ENCODE assay signal across 8 cellular contexts in the genomic region with DNA sequence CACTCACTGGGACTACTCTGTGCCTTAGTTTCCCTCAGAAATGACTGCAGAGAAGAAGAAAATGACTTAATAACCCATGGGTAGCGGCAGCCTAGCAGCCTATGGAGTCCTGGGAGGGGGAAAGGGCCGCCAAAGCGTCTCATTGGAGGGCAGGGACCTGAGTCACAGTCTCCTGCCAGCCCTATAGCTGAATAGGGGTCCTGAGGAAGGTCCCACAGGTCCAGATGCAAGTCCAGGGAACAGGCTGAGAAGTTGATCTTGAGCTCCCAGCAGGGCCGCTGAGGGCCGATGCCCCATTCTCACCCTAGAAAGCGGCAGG. TPM values are rescaled to one million over a fixed set of nuclear protein-coding genes. Genes with fewer than 3 reads are reported as not detected.
DNase-seq lines count a peak whose midpoint lies in the region; ATAC-seq and TF ChIP-seq lines count a peak whose summit lies in the region.

No MANE protein-coding gene starts in this region.

- peak overlapping the region; percentile 94 to 99 (median 96) for H3K27ac ChIP-seq in gastroesophageal sphincter
- peak overlapping the region; percentile 82 for H3K27ac ChIP-seq in skeletal muscle tissue (ENCODE audit: low read depth, low read length)

- H3K27ac Mint-ChIP-seq in WTC11 = peak overlapping the region; percentile 81

- CTCF ChIA-PET in WTC11 (lab: Charles Lee) = interaction anchor here (0.6 to 7.6 kb wide), 12 partner anchors 8 to 934 kb away, joined by 3 to 134 read pairs (median 5); a partner anchor contains a TSS

- H3K36me3 ChIP-seq in H7 (replicated peaks; ENCODE audit: control insufficient read depth, insufficient read depth, low read length) (no peaks in the 10 kb centered on the region; the same call in 1 of the 2 replicates), gastroesophageal sphincter (no peaks in the 10 kb centered on the region), skeletal muscle tissue (ENCODE audit: control insufficient read depth in 3 of 3, insufficient read depth in 3 of 3, low read length in 3 of 3) (peaks cover 0 to 4% (median 4%) of the 10 kb centered on the region in 3 donors)

- DNase-seq in H7 = no peak
- DNase-seq in WTC11 (ENCODE audit: low spot score) = no peak
- DNase-seq in HK-2 (ENCODE audit: unreplicated experiment) = no peak
- DNase-seq in NCI-H2196 (lab: John Stamatoyannopoulos, UW; ENCODE audit: unreplicated experiment) = no peak
- DNase-seq in SKM-1 treated with dmso at 0.1 percent for 144 hours (lab: John Stamatoyannopoulos, UW; ENCODE audit: unreplicated experiment) = no peak

- H3K27me3 ChIP-seq in H7 (ENCODE audit: control insufficient read depth, insufficient read depth, low read length) (no peaks in the 10 kb centered on the region), gastroesophageal sphincter (no peaks in the 10 kb centered on the region), skeletal muscle tissue (ENCODE audit: control insufficient read depth in 3 of 3, insufficient read depth in 3 of 3, low read length in 3 of 3) (no peaks in the 10 kb centered on the region)

- no peak for TF ChIP-seq EP300 in gastroesophageal sphincter (IDR thresholded peaks at IDR 0.05)

- TF ChIP-seq CTCF in WTC11 (IDR thresholded peaks at IDR 0.05) = no peak
- TF ChIP-seq CTCF in gastroesophageal sphincter (IDR thresholded peaks at IDR 0.05) = no peak

- H3K4me3 ChIP-seq in H7 (ENCODE audit: insufficient read depth, low read depth, low read length) = peak overlapping the region; percentile 67
- H3K4me3 ChIP-seq in gastroesophageal sphincter = peak overlapping the region; percentile 76 to 81
- H3K4me3 ChIP-seq in skeletal muscle tissue (ENCODE audit: low read length in 3 of 3) = peak overlapping the region; percentile 66 to 93 (median 78)

- peak overlapping the region; percentile 78 for H3K4me3 Mint-ChIP-seq in WTC11

- POLR2A ChIA-PET in WTC11 (lab: Charles Lee) = interaction anchor here (0.7 to 1.1 kb wide), 2 partner anchors 10 to 17 kb away, joined by 4 read pairs; no protein-coding TSS in a partner anchor

- no peak for ATAC-seq in WTC11
- ATAC-seq in gastroesophageal sphincter = no peak
- no peak for ATAC-seq in GM18861 (IDR thresholded peaks at IDR 0.05; ENCODE audit: unreplicated experiment)

- H3K4me1 Mint-ChIP-seq in WTC11 = peaks cover 67% of the 10 kb centered on the region

- no peaks in the 10 kb centered on the region; the same call in 1 of the 2 replicates for H3K36me3 Mint-ChIP-seq in WTC11

- no peaks in the 10 kb centered on the region for H3K9me3 ChIP-seq in gastroesophageal sphincter
- no peaks in the 10 kb centered on the region for H3K9me3 ChIP-seq in skeletal muscle tissue (ENCODE audit: control insufficient read depth in 3 of 3, low read length in 3 of 3)

- TF ChIP-seq POLR2A in gastroesophageal sphincter (IDR thresholded peaks at IDR 0.05) = no peak

- peak overlapping the region; percentile 77 to 81 (median 80) for H3K9ac ChIP-seq in skeletal muscle tissue (ENCODE audit: low read depth in 1 of 3, low read length in 3 of 3)

- 0% methylated on average over 2 of the region's 6 CpGs; no CpG with 5 or more reads in 1 of the 2 donors for WGBS in gastroesophageal sphincter (ENCODE audit: low coverage in 1 of 2), 2 donors

- H3K9me3 Mint-ChIP-seq in WTC11 = no peaks in the 10 kb centered on the region

- H3K27me3 Mint-ChIP-seq in WTC11 (ENCODE audit: low read depth) = peaks cover 12% of the 10 kb centered on the region

- H3K4me1 ChIP-seq in gastroesophageal sphincter (peaks cover 19 to 88% (median 75%) of the 10 kb centered on the region in 3 donors), skeletal muscle tissue (ENCODE audit: control insufficient read depth in 3 of 3, insufficient read depth in 3 of 3, low read length in 3 of 3) (peaks cover 75 to 86% (median 81%) of the 10 kb centered on the region in 3 donors)

TF ChIP-seq in WTC11, 78 proteins besides CTCF, POLR2A, EP300 and RAD21:
- TF ChIP-seq, protein P1, sequence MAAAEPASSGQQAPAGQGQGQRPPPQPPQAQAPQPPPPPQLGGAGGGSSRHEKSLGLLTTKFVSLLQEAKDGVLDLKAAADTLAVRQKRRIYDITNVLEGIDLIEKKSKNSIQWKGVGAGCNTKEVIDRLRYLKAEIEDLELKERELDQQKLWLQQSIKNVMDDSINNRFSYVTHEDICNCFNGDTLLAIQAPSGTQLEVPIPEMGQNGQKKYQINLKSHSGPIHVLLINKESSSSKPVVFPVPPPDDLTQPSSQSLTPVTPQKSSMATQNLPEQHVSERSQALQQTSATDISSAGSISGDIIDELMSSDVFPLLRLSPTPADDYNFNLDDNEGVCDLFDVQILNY (CRISPR knock-in tag; IDR thresholded peaks at IDR 0.05) = 0 out of 2 replicates have a peak, but pooled peaks have one; percentile 10
- no peak for TF ChIP-seq NFYB (CRISPR knock-in tag; conservative IDR thresholded peaks at IDR 0.05; ENCODE audit: low read depth)
TF ChIP-seq in WTC11: peak in this region for 1.

RNA-seq across cellular contexts. Expression of a gene that starts 1.4 kb away (rescaled TPM):
- total RNA-seq in H7 (2014; rRNA removed; shearing (Covaris generic)) = 45.2 and 50.7 TPM in 2 replicates
- total RNA-seq in WTC11 (2021) (89.9 to 111 TPM (median 94.7 TPM) in 3 replicates), gastroesophageal sphincter (10 to 100 TPM; 55.9 to 96.5 (median 59.4) TPM), skeletal muscle tissue (21.4 TPM)

RNA-seq across cellular contexts. Expression of a gene that starts 45.3 kb away (rescaled TPM):
- 10.9 and 12.4 TPM in 2 replicates for total RNA-seq in H7 (2014; rRNA removed; shearing (Covaris generic))
- total RNA-seq in WTC11 (2021) (13.5 to 16.8 TPM (median 13.8 TPM) in 3 replicates), gastroesophageal sphincter (10 to 100 TPM; 40.7 to 66.8 (median 53.3) TPM), skeletal muscle tissue (7.8 TPM)

RNA-seq across cellular contexts. Expression of a gene that starts 59.7 kb away (rescaled TPM):
- total RNA-seq in H7 (2014; rRNA removed; shearing (Covaris generic)) = 10.5 and 11.8 TPM in 2 replicates
- total RNA-seq in WTC11 (2021) (9.0 to 13.3 TPM (median 9.7 TPM) in 3 replicates), gastroesophageal sphincter (10 to 100 TPM; 19.3 to 56.8 (median 25.5) TPM), skeletal muscle tissue (8.4 TPM)
